20 cellular contexts compared by ENCODE assay signal in genomic region chr12:28936221-28936620, GRCh38.
A peak's percentile ranks its signal among the peaks of the same experiment; 100 is the strongest.
DNase-seq lines count a peak whose midpoint lies in the region; ATAC-seq, FAIRE-seq and TF ChIP-seq lines count a peak whose summit lies in the region.
"Had no signal": no experiment of that assay in that cellular context is flagged by ENCODE, and none has a peak within 500 bp of the region (broad histone marks: within the 10 kb centered on the region; RNA-seq: fewer than 3 reads in every experiment).

No MANE protein-coding gene starts in this region.

- H3K9me3 ChIP-seq in H9 (ENCODE audit: control insufficient read depth, low read depth, low read length): no peaks in the 10 kb centered on the region
- H3K9me3 ChIP-seq: Caco-2 had no signal

- H2BK15ac ChIP-seq in H9 (ENCODE audit: low read depth, low read length): no peak overlapping the region

- no peak overlapping the region for H3K23ac ChIP-seq in H9 (ENCODE audit: insufficient read length, low read depth, low read length)

- ATAC-seq in esophagus mucosa: no peak
- ATAC-seq in activated T-helper 17 cell treated with anti-CD3 and anti-CD28 coated beads, Interleukin-2, amount 50 U/mL, for 72 hours (replicated peaks): no peak

- H2BK5ac ChIP-seq in H9 (ENCODE audit: insufficient read length, low read length): no peak overlapping the region

- no peak overlapping the region for H4K8ac ChIP-seq in H9 (replicated peaks; ENCODE audit: insufficient read length, low read depth, low read length)

- H3K4me1 Mint-ChIP-seq in H9: peaks cover 3 to 16% of the 10 kb centered on the region in 2 experiments; a peak in 3 of 4 replicates
- no peaks in the 10 kb centered on the region for H3K4me1 Mint-ChIP-seq in activated T-helper 17 cell treated with anti-CD3 and anti-CD28 coated beads, Interleukin-2, amount 50 U/mL, for 72 hours

- peak overlapping the region; percentile 12 for H2AFZ ChIP-seq in H9 (ENCODE audit: low read length)

- no peak overlapping the region for H4K5ac ChIP-seq in H9 (ENCODE audit: insufficient read length, low read depth, low read length)

- no peaks in the 10 kb centered on the region for H3K79me2 ChIP-seq in H9 (ENCODE audit: insufficient read depth, low read length)

- no peaks in the 10 kb centered on the region for H3K36me3 Mint-ChIP-seq in H9 (ENCODE audit: insufficient read depth in 1 of 3, low read depth in 3 of 3)
- no peaks in the 10 kb centered on the region for H3K36me3 Mint-ChIP-seq in activated T-helper 17 cell treated with anti-CD3 and anti-CD28 coated beads, Interleukin-2, amount 50 U/mL, for 72 hours (ENCODE audit: low read depth)

- no peaks in the 10 kb centered on the region for H3K27me3 Mint-ChIP-seq in H9 (ENCODE audit: low read depth)
- peaks cover 4% of the 10 kb centered on the region for H3K27me3 Mint-ChIP-seq in activated T-helper 17 cell treated with anti-CD3 and anti-CD28 coated beads, Interleukin-2, amount 50 U/mL, for 72 hours

- no peak overlapping the region for H3K9ac ChIP-seq in H9 (ENCODE audit: extremely low read depth, insufficient read length, low read length)

- no peak overlapping the region for H3K14ac ChIP-seq in H9 (ENCODE audit: insufficient read depth, low read length)

- DNase-seq in H9 (no peak), NCI-H446 treated with DMSO at 0.1 percent for 48 hours (lab: John Stamatoyannopoulos, UW) (peak; percentile 50), bronchial epithelial cell (ENCODE audit: low read depth) (no peak), midbrain (lab: John Stamatoyannopoulos, UW) (peak; percentile 78), activated T-cell treated with anti-CD3 and anti-CD28 coated beads for 4 hours (no peak)
- no peak for DNase-seq in activated CD4-positive, alpha-beta T cell treated with anti-CD3 and anti-CD28 coated beads, Interleukin-2, amount 50 U/mL, for 4 hours
- DNase-seq: AML-193; Caco-2; DMS53; H7; MV-4-11; NCI-H1417 treated with DMSO at 0.1 percent for 48 hours; NCI-H2081; NCI-H2227 treated with DMSO at 0.1 percent for 48 hours; NK-92 treated with Interleukin-12 subunit alpha and Interleukin-12 subunit beta, amount 100 ng/mL, for 24 hours; SHP77 treated with DMSO at 0.1 percent for 48 hours had no signal

- H3K27ac Mint-ChIP-seq in H9: peak overlapping the region in 1 of 3 experiments; percentile 67; a peak in 1 of 7 replicates
- H3K27ac Mint-ChIP-seq in activated T-helper 17 cell treated with anti-CD3 and anti-CD28 coated beads, Interleukin-2, amount 50 U/mL, for 72 hours: no peak overlapping the region

- FAIRE-seq in bronchial epithelial cell (lab: Jason Lieb, UNC): peak; percentile 40
- FAIRE-seq: HTR-8/SVneo had no signal

- no peak overlapping the region for H3T11ph ChIP-seq in H9 (ENCODE audit: low read length)

- no peak overlapping the region for H2BK20ac ChIP-seq in H9 (ENCODE audit: low read depth, low read length, poor library complexity, severe bottlenecking)

- WGBS in H9 (ENCODE audit: extremely low coverage, insufficient read length, low lambda C conversion rate): no CpG with 5 or more reads among the region's 1 CpG

- no peak overlapping the region for H2AK5ac ChIP-seq in H9 (ENCODE audit: insufficient read length, low read length)

- H2BK120ac ChIP-seq in H9 (ENCODE audit: low read depth, low read length, poor library complexity, severe bottlenecking): no peak overlapping the region

- peaks cover 0 to 2% of the 10 kb centered on the region in 2 experiments; a peak in 1 of 5 replicates for H3K9me3 Mint-ChIP-seq in H9
- no peaks in the 10 kb centered on the region for H3K9me3 Mint-ChIP-seq in activated T-helper 17 cell treated with anti-CD3 and anti-CD28 coated beads, Interleukin-2, amount 50 U/mL, for 72 hours

- H3K27me3 ChIP-seq in H9 (ENCODE audit: insufficient read depth, low read length): no peaks in the 10 kb centered on the region
- no peaks in the 10 kb centered on the region for H3K27me3 ChIP-seq in bronchial epithelial cell (ENCODE audit: control insufficient read depth, insufficient read depth, low read length)

- H3K4me3 Mint-ChIP-seq in H9: no peak overlapping the region; a peak in 1 of 5 replicates
- H3K4me3 Mint-ChIP-seq in activated T-helper 17 cell treated with anti-CD3 and anti-CD28 coated beads, Interleukin-2, amount 50 U/mL, for 72 hours: no peak overlapping the region

- H3K18ac ChIP-seq in H9 (ENCODE audit: insufficient read length, low read depth, low read length): no peak overlapping the region

- H3K36me3 ChIP-seq in bronchial epithelial cell (ENCODE audit: control insufficient read depth, insufficient read depth, low read length): no peaks in the 10 kb centered on the region

- no peaks in the 10 kb centered on the region for H3K4me1 ChIP-seq in H9 (ENCODE audit: insufficient read depth, low read length)
- H3K4me1 ChIP-seq: Caco-2 had no signal

- H2BK12ac ChIP-seq in H9 (ENCODE audit: insufficient read length, low read depth, low read length): no peak overlapping the region

- H3K4me3 ChIP-seq in bronchial epithelial cell (ENCODE audit: low read depth, low read length): no peak overlapping the region

- no peak for TF ChIP-seq CTCF in H9 (conservative IDR thresholded peaks at IDR 0.05)
- TF ChIP-seq CTCF in bronchial epithelial cell (IDR thresholded peaks at IDR 0.05; ENCODE audit: insufficient read depth, low read length, severe bottlenecking): no peak

- no peaks in the 10 kb centered on the region for H4K20me1 ChIP-seq in H9 (ENCODE audit: control insufficient read depth, insufficient read depth, insufficient read length)

- no peaks in the 10 kb centered on the region for H3K23me2 ChIP-seq in H9 (ENCODE audit: insufficient read length, low read depth, low read length, poor library complexity, severe bottlenecking)

- no peak overlapping the region for H3K4me2 ChIP-seq in H9 (ENCODE audit: insufficient read depth, insufficient read length, low read length)

- no peak overlapping the region for H3K56ac ChIP-seq in H9 (ENCODE audit: insufficient read length, low read depth, low read length)

- no peak overlapping the region for H3K27ac ChIP-seq in H9 (ENCODE audit: insufficient read length, low read depth, low read length)
- H3K27ac ChIP-seq: HL-60 had no signal

- H4K91ac ChIP-seq in H9 (ENCODE audit: insufficient read length, low read depth, low read length): no peak overlapping the region

- no peak overlapping the region for H3K4ac ChIP-seq in H9 (ENCODE audit: low read depth, low read length)

- H3K79me1 ChIP-seq in H9 (ENCODE audit: insufficient read depth, low read depth, low read length, poor library complexity, severe bottlenecking): no peaks in the 10 kb centered on the region

Comparison
In these comparisons a context has a peak if more than half of its experiments do, and no peak if none do; other contexts are left out.
1. DNase-seq: peak in NCI-H446 treated with DMSO at 0.1 percent for 48 hours (single experiment) and midbrain (single experiment); none in H9 (single experiment), bronchial epithelial cell (single experiment), activated CD4-positive, alpha-beta T cell treated with anti-CD3 and anti-CD28 coated beads, Interleukin-2, amount 50 U/mL, for 4 hours (0 of 2) and activated T-cell treated with anti-CD3 and anti-CD28 coated beads for 4 hours (single experiment).